In genomic region chr14:51173863-51174262, GRCh38 we compare ENCODE assay signal across 5 cellular contexts.
"Had no signal": no experiment of that assay in that cellular context is flagged by ENCODE, and none has a peak within 500 bp of the region (broad histone marks: within the 10 kb centered on the region; RNA-seq: fewer than 3 reads in every experiment).

No MANE protein-coding gene starts in this region.

- ATAC-seq: HepG2, K562 had no signal

- DNase-seq: IMR-90, KBM-7 had no signal

- H3K27ac ChIP-seq: HL-60 had no signal

- H3K4me3 ChIP-seq: K562 had no signal
